10 cellular contexts compared by ENCODE assay signal in genomic region chr10:23368816-23369640, GRCh38. TPM values are rescaled to one million over a fixed set of nuclear protein-coding genes. Genes with fewer than 3 reads are reported as not detected.
DNase-seq lines count a peak whose midpoint lies in the region; ATAC-seq and TF ChIP-seq lines count a peak whose summit lies in the region.
"Had no signal": no experiment of that assay in that cellular context is flagged by ENCODE, and none has a peak within 500 bp of the region (broad histone marks: within the 10 kb centered on the region; RNA-seq: fewer than 3 reads in every experiment).

No MANE protein-coding gene starts in this region.

- H3K9ac ChIP-seq in endodermal cell (ENCODE audit: extremely low read depth, low read length, poor library complexity, severe bottlenecking) = no peak overlapping the region

- no TSS peak for BruUV-seq in Calu3 (replicated peaks; lab: Mats Ljungman, UMichigan)

- ATAC-seq in natural killer cell treated with Interleukin-12 subunit alpha and Interleukin-12 subunit beta and Interleukin-15 and Interleukin-18, amount 100 ng/mL, for 72 hours = peak in 1 of 2 donors; percentile 43
- ATAC-seq in natural killer cell (no peak), HG02973 (IDR thresholded peaks at IDR 0.05; ENCODE audit: unreplicated experiment) (peak; percentile 68)

- H3K9me3 ChIP-seq in SJCRH30 (replicated peaks) (no peaks in the 10 kb centered on the region), endodermal cell (ENCODE audit: control insufficient read depth, low read length) (no peaks in the 10 kb centered on the region)

- CTCF ChIA-PET in Calu3 (lab: Charles Lee) = interaction anchor here (1.7 kb wide), 1 partner anchor 10 kb away, joined by 3 read pairs; no protein-coding TSS in a partner anchor

- no peaks in the 10 kb centered on the region for H3K27me3 ChIP-seq in SJCRH30
- no peaks in the 10 kb centered on the region for H3K27me3 ChIP-seq in endodermal cell (ENCODE audit: control insufficient read depth, insufficient read depth, low read length, poor library complexity, severe bottlenecking)

- H3K36me3 ChIP-seq in SJCRH30 (no peaks in the 10 kb centered on the region), endodermal cell (ENCODE audit: control insufficient read depth, insufficient read depth, low read length) (no peaks in the 10 kb centered on the region)

- WGBS in endodermal cell (ENCODE audit: insufficient coverage in 1 of 2, insufficient read length in 1 of 2), 2 experiments = 87 to 90% methylated on average over 4 to 7 of the region's 7 CpGs

- H3K36me3 Mint-ChIP-seq in natural killer cell treated with Interleukin-12 subunit alpha and Interleukin-12 subunit beta and Interleukin-15 and Interleukin-18, amount 100 ng/mL, for 72 hours = no peaks in the 10 kb centered on the region
- H3K36me3 Mint-ChIP-seq in natural killer cell = no peaks in the 10 kb centered on the region
- no peaks in the 10 kb centered on the region for H3K36me3 Mint-ChIP-seq in endodermal cell (ENCODE audit: low read depth)
- H3K36me3 Mint-ChIP-seq in Calu3 (ENCODE audit: insufficient read depth, unreplicated experiment) = no peaks in the 10 kb centered on the region

- H3K4me3 Mint-ChIP-seq in natural killer cell treated with Interleukin-12 subunit alpha and Interleukin-12 subunit beta and Interleukin-15 and Interleukin-18, amount 100 ng/mL, for 72 hours = peak overlapping the region; percentile 33
- H3K4me3 Mint-ChIP-seq in natural killer cell (no peak overlapping the region), endodermal cell (no peak overlapping the region), Calu3 (ENCODE audit: low read depth, unreplicated experiment) (no peak overlapping the region)

- peak overlapping the region; percentile 15 for H3K4me3 ChIP-seq in SJCRH30
- no peak overlapping the region for H3K4me3 ChIP-seq in endodermal cell (ENCODE audit: low read length)
- H3K4me3 ChIP-seq: skin epidermis had no signal

- no peak for DNase-seq in natural killer cell treated with Interleukin-12 subunit alpha and Interleukin-12 subunit beta and Interleukin-15 and Interleukin-18, amount 100 ng/mL, for 72 hours (ENCODE audit: low spot score)
- DNase-seq in natural killer cell = no peak
- DNase-seq in SJCRH30 = peak; percentile 60 to 89
- DNase-seq in endodermal cell = no peak
- DNase-seq in Calu3 = no peak
- DNase-seq in SW 1271 (lab: John Stamatoyannopoulos, UW) = no peak
- no peak for DNase-seq in NCI-H510A treated with DMSO at 0.1 percent for 48 hours (lab: John Stamatoyannopoulos, UW)

- H3K27ac ChIP-seq in SJCRH30 = peak overlapping the region; percentile 89
- no peak overlapping the region for H3K27ac ChIP-seq in endodermal cell (ENCODE audit: low read depth, low read length)
- H3K27ac ChIP-seq: epithelial cell of prostate had no signal

- intact Hi-C loops in natural killer cell (cut with micrococcal nuclease) (no loop called here), Calu3 (cut with micrococcal nuclease; ENCODE audit: unreplicated experiment) (no loop called here)

- H3K4me1 ChIP-seq in SJCRH30 (peaks cover 36% of the 10 kb centered on the region), endodermal cell (ENCODE audit: control insufficient read depth, insufficient read depth, low read length) (no peaks in the 10 kb centered on the region)

- no peak for TF ChIP-seq CTCF in natural killer cell (IDR thresholded peaks at IDR 0.05)
- TF ChIP-seq CTCF in endodermal cell (conservative IDR thresholded peaks at IDR 0.05) = no peak
- no peak for TF ChIP-seq CTCF in Calu3 (IDR thresholded peaks at IDR 0.05; ENCODE audit: unreplicated experiment)

- H3K27ac Mint-ChIP-seq in natural killer cell treated with Interleukin-12 subunit alpha and Interleukin-12 subunit beta and Interleukin-15 and Interleukin-18, amount 100 ng/mL, for 72 hours = no peak overlapping the region
- H3K27ac Mint-ChIP-seq in natural killer cell (no peak overlapping the region), endodermal cell (no peak overlapping the region), Calu3 (ENCODE audit: unreplicated experiment) (no peak overlapping the region)

- H3K9me3 Mint-ChIP-seq in natural killer cell treated with Interleukin-12 subunit alpha and Interleukin-12 subunit beta and Interleukin-15 and Interleukin-18, amount 100 ng/mL, for 72 hours = peaks cover under 1% of the 10 kb centered on the region
- H3K9me3 Mint-ChIP-seq in natural killer cell (no peaks in the 10 kb centered on the region), endodermal cell (no peaks in the 10 kb centered on the region), Calu3 (ENCODE audit: low read depth, unreplicated experiment) (no peaks in the 10 kb centered on the region)

- H3K4me1 Mint-ChIP-seq in natural killer cell treated with Interleukin-12 subunit alpha and Interleukin-12 subunit beta and Interleukin-15 and Interleukin-18, amount 100 ng/mL, for 72 hours (ENCODE audit: low read depth in 2 of 2) = peaks cover 7 to 13% of the 10 kb centered on the region in 2 donors
- H3K4me1 Mint-ChIP-seq in natural killer cell (peaks cover 10 to 13% of the 10 kb centered on the region in 2 donors), endodermal cell (no peaks in the 10 kb centered on the region), Calu3 (ENCODE audit: low read depth, unreplicated experiment) (peaks cover 20% of the 10 kb centered on the region)

- H3K27me3 Mint-ChIP-seq in natural killer cell treated with Interleukin-12 subunit alpha and Interleukin-12 subunit beta and Interleukin-15 and Interleukin-18, amount 100 ng/mL, for 72 hours = peaks cover 12 to 15% of the 10 kb centered on the region in 2 donors
- peaks cover 0 to 6% of the 10 kb centered on the region in 2 donors for H3K27me3 Mint-ChIP-seq in natural killer cell (ENCODE audit: low read depth in 2 of 2)
- H3K27me3 Mint-ChIP-seq in endodermal cell (ENCODE audit: insufficient read depth) = peaks cover 2% of the 10 kb centered on the region
- no peaks in the 10 kb centered on the region for H3K27me3 Mint-ChIP-seq in Calu3 (ENCODE audit: unreplicated experiment)

RNA-seq across cellular contexts. Expression of gene C10orf67, which starts 24.4 kb away (rescaled TPM):
- total RNA-seq in natural killer cell treated with Interleukin-12 subunit alpha and Interleukin-12 subunit beta and Interleukin-15 and Interleukin-18, amount 100 ng/mL, for 72 hours = not detected
- not detected for total RNA-seq in natural killer cell
- total RNA-seq in SJCRH30 (2014; rRNA removed; shearing (Covaris generic)) = 0.15 and 0.16 TPM in 2 replicates
- total RNA-seq in endodermal cell = not detected
- 0.28 TPM for polyA plus RNA-seq in endodermal cell (2013, experiment 1 of 2)
- polyA plus RNA-seq in endodermal cell (2013, experiment 2 of 2) = 0.79 TPM
- 0.44 and 0.45 TPM in 2 replicates for total RNA-seq in Calu3 (2022)

Comparison
In these comparisons a context has a peak if more than half of its experiments do, and no peak if none do; other contexts are left out.
1. DNase-seq: peak in SJCRH30 (2 of 2); none in natural killer cell treated with Interleukin-12 subunit alpha and Interleukin-12 subunit beta and Interleukin-15 and Interleukin-18, amount 100 ng/mL, for 72 hours (single experiment), natural killer cell (single experiment), endodermal cell (single experiment), Calu3 (single experiment), SW 1271 (0 of 2) and NCI-H510A treated with DMSO at 0.1 percent for 48 hours (single experiment).